17 cellular contexts compared by ENCODE assay signal in genomic region chrX:23383411-23383810, GRCh38. TPM values are rescaled to one million over a fixed set of nuclear protein-coding genes. Genes with fewer than 3 reads are reported as not detected.
A peak's percentile ranks its signal among the peaks of the same experiment; 100 is the strongest.
DNase-seq lines count a peak whose midpoint lies in the region; ATAC-seq lines count a peak whose summit lies in the region.
"Had no signal": no experiment of that assay in that cellular context is flagged by ENCODE, and none has a peak within 500 bp of the region (broad histone marks: within the 10 kb centered on the region; RNA-seq: fewer than 3 reads in every experiment).

No MANE protein-coding gene starts in this region.

- H3K27ac ChIP-seq in GM23248, result no peak overlapping the region
- H3K27ac ChIP-seq: parathyroid adenoma, RWPE1 had no signal

- intact Hi-C loops in activated T-helper 2 cell treated with anti-CD3 and anti-CD28 coated beads, Interferon-gamma antibody, Interleukin-2, Interleukin-4, amounts not matched to agents 10 μg/mL and 5 μg/mL and 100 μg/mL, durations not matched to agents 14 hours and 24 hours and 36 hours (cut with micrococcal nuclease), result no loop called here

- ATAC-seq in activated T-helper 17 cell treated with anti-CD3 and anti-CD28 coated beads, Interleukin-2, amount 50 U/mL, for 72 hours (replicated peaks), result no peak
- ATAC-seq: GM23338; naive thymus-derived CD4-positive, alpha-beta T cell had no signal

- no peak overlapping the region for H3K4me3 Mint-ChIP-seq in activated T-helper 17 cell treated with anti-CD3 and anti-CD28 coated beads, Interleukin-2, amount 50 U/mL, for 72 hours
- H3K4me3 Mint-ChIP-seq in activated T-helper 2 cell treated with anti-CD3 and anti-CD28 coated beads, Interferon-gamma antibody, Interleukin-2, Interleukin-4, amounts not matched to agents 10 μg/mL and 5 μg/mL and 100 μg/mL, durations not matched to agents 14 hours and 24 hours and 36 hours (ENCODE audit: low read depth), result no peak overlapping the region
- H3K4me3 Mint-ChIP-seq: activated T-cell treated with anti-CD3 and anti-CD28 coated beads, Interleukin-2, amount 50 U/mL, for 24 hours; GM23338; naive thymus-derived CD4-positive, alpha-beta T cell had no signal

- DNase-seq in GM23248 (peak; percentile 71), RPMI7951 (ENCODE audit: low read depth) (peak; percentile 15), fibroblast of gingiva (ENCODE audit: low read depth) (peak; percentile 30), skeletal muscle cell (ENCODE audit: low read depth) (peak; percentile 42), amygdala (lab: John Stamatoyannopoulos, UW) (no peak)
- no peak for DNase-seq in activated T-helper 2 cell treated with anti-CD3 and anti-CD28 coated beads, Interferon-gamma antibody, Interleukin-2, Interleukin-4, amounts not matched to agents 10 μg/mL and 5 μg/mL and 100 μg/mL, durations not matched to agents 14 hours and 24 hours and 36 hours (ENCODE audit: low spot score)
- DNase-seq: activated T-cell treated with anti-CD3 and anti-CD28 coated beads, Interleukin-2, amount 50 U/mL, for 24 hours; islet precursor cell; mammary epithelial cell; naive thymus-derived CD4-positive, alpha-beta T cell; NCI-H1436 treated with DMSO at 0.1 percent for 48 hours; stimulated activated CD4-positive, alpha-beta T cell treated with anti-CD3 and anti-CD28 coated beads, Interleukin-4, amount 100 ng/mL, for 24 hours had no signal

- no peak overlapping the region for H2AFZ ChIP-seq in GM23248
- H2AFZ ChIP-seq: GM23338, parathyroid adenoma had no signal

- H3F3A ChIP-seq in GM23248 (ENCODE audit: insufficient read depth), result no peaks in the 10 kb centered on the region

- H3K9me2 ChIP-seq in GM23248 (ENCODE audit: insufficient read depth), result no peaks in the 10 kb centered on the region

- H3K9ac ChIP-seq in GM23248, result no peak overlapping the region
- H3K9ac ChIP-seq: parathyroid adenoma had no signal

- H3K27me3 ChIP-seq in GM23248 (replicated peaks; ENCODE audit: insufficient read depth), result no peaks in the 10 kb centered on the region

- no peaks in the 10 kb centered on the region for H4K20me1 ChIP-seq in GM23248 (ENCODE audit: insufficient read depth)

- 0% methylated on average over 2 of the region's 2 CpGs for WGBS in GM23248 (ENCODE audit: low coverage in 1 of 2, low lambda C conversion rate in 2 of 2, missing lambda C conversion rate in 2 of 2), 2 experiments

- peaks cover 5% of the 10 kb centered on the region; the same call in 1 of the 2 replicates for H3K4me1 ChIP-seq in GM23248 (ENCODE audit: insufficient read depth)
- H3K4me1 ChIP-seq: parathyroid adenoma had no signal

- H3K27ac Mint-ChIP-seq in activated T-helper 17 cell treated with anti-CD3 and anti-CD28 coated beads, Interleukin-2, amount 50 U/mL, for 72 hours, result no peak overlapping the region
- H3K27ac Mint-ChIP-seq in activated T-helper 2 cell treated with anti-CD3 and anti-CD28 coated beads, Interferon-gamma antibody, Interleukin-2, Interleukin-4, amounts not matched to agents 10 μg/mL and 5 μg/mL and 100 μg/mL, durations not matched to agents 14 hours and 24 hours and 36 hours, result no peak overlapping the region
- H3K27ac Mint-ChIP-seq: activated T-cell treated with anti-CD3 and anti-CD28 coated beads, Interleukin-2, amount 50 U/mL, for 24 hours; GM23338; naive thymus-derived CD4-positive, alpha-beta T cell had no signal

- no peak overlapping the region for H3K4me2 ChIP-seq in GM23248 (ENCODE audit: unreplicated experiment)
- H3K4me2 ChIP-seq: GM23338 had no signal

- H3K79me2 ChIP-seq in GM23248 (ENCODE audit: insufficient read depth), result no peaks in the 10 kb centered on the region
- H3K79me2 ChIP-seq: parathyroid adenoma had no signal

- in situ Hi-C loops in GM23248 (cut with MboI), result no loop called here

- H3K4me3 ChIP-seq in GM23248 (no peak overlapping the region), skeletal muscle cell (ENCODE audit: low read depth, low read length) (no peak overlapping the region)
- H3K4me3 ChIP-seq: GM23338 had no signal

- H3K9me3 Mint-ChIP-seq in activated T-helper 17 cell treated with anti-CD3 and anti-CD28 coated beads, Interleukin-2, amount 50 U/mL, for 72 hours, result no peaks in the 10 kb centered on the region
- H3K9me3 Mint-ChIP-seq in activated T-helper 2 cell treated with anti-CD3 and anti-CD28 coated beads, Interferon-gamma antibody, Interleukin-2, Interleukin-4, amounts not matched to agents 10 μg/mL and 5 μg/mL and 100 μg/mL, durations not matched to agents 14 hours and 24 hours and 36 hours, result no peaks in the 10 kb centered on the region
- H3K9me3 Mint-ChIP-seq: activated T-cell treated with anti-CD3 and anti-CD28 coated beads, Interleukin-2, amount 50 U/mL, for 24 hours; GM23338; naive thymus-derived CD4-positive, alpha-beta T cell had no signal

- H3K27me3 Mint-ChIP-seq in activated T-helper 17 cell treated with anti-CD3 and anti-CD28 coated beads, Interleukin-2, amount 50 U/mL, for 72 hours, result peaks cover 7% of the 10 kb centered on the region
- H3K27me3 Mint-ChIP-seq in activated T-helper 2 cell treated with anti-CD3 and anti-CD28 coated beads, Interferon-gamma antibody, Interleukin-2, Interleukin-4, amounts not matched to agents 10 μg/mL and 5 μg/mL and 100 μg/mL, durations not matched to agents 14 hours and 24 hours and 36 hours (ENCODE audit: low read depth), result peaks cover 9% of the 10 kb centered on the region

- H3K36me3 ChIP-seq in GM23248 (ENCODE audit: low read depth), result no peaks in the 10 kb centered on the region

- H3K36me3 Mint-ChIP-seq in activated T-helper 17 cell treated with anti-CD3 and anti-CD28 coated beads, Interleukin-2, amount 50 U/mL, for 72 hours (ENCODE audit: low read depth), result no peaks in the 10 kb centered on the region
- H3K36me3 Mint-ChIP-seq in activated T-helper 2 cell treated with anti-CD3 and anti-CD28 coated beads, Interferon-gamma antibody, Interleukin-2, Interleukin-4, amounts not matched to agents 10 μg/mL and 5 μg/mL and 100 μg/mL, durations not matched to agents 14 hours and 24 hours and 36 hours (ENCODE audit: low read depth), result no peaks in the 10 kb centered on the region
- H3K36me3 Mint-ChIP-seq: naive thymus-derived CD4-positive, alpha-beta T cell had no signal

- no peaks in the 10 kb centered on the region for H3K9me3 ChIP-seq in GM23248 (ENCODE audit: low read depth)

- no peaks in the 10 kb centered on the region for H3K4me1 Mint-ChIP-seq in activated T-helper 17 cell treated with anti-CD3 and anti-CD28 coated beads, Interleukin-2, amount 50 U/mL, for 72 hours
- H3K4me1 Mint-ChIP-seq in activated T-helper 2 cell treated with anti-CD3 and anti-CD28 coated beads, Interferon-gamma antibody, Interleukin-2, Interleukin-4, amounts not matched to agents 10 μg/mL and 5 μg/mL and 100 μg/mL, durations not matched to agents 14 hours and 24 hours and 36 hours (ENCODE audit: low read depth), result peaks cover 2% of the 10 kb centered on the region

RNA-seq across cellular contexts. Expression of gene PTCHD1, which starts 48.8 kb away (rescaled TPM):
- total RNA-seq in GM23248 (2014; rRNA removed; shearing (Covaris generic)), result not detected in 2 replicates
- not detected in 2 replicates for polyA plus RNA-seq in GM23248 (2016; fragmentation: Nextera tagmentation; extraction: Ambion mirVana)
- total RNA-seq in RPMI7951 (2014; rRNA removed; shearing (Covaris generic)), result under 0.01 TPM in 1 of 2 replicates, not detected in the other
- under 1 TPM in 1 of 2 donors, not detected in 1; 0.03 TPM for total RNA-seq in activated T-helper 17 cell treated with anti-CD3 and anti-CD28 coated beads, Interleukin-2, amount 50 U/mL, for 72 hours
- not detected in 2 replicates for total RNA-seq in activated T-helper 2 cell treated with anti-CD3 and anti-CD28 coated beads, Interferon-gamma antibody, Interleukin-2, Interleukin-4, amounts not matched to agents 10 μg/mL and 5 μg/mL and 100 μg/mL, durations not matched to agents 14 hours and 24 hours and 36 hours
- total RNA-seq: mammary epithelial cell; naive thymus-derived CD4-positive, alpha-beta T cell had no signal
- polyA plus RNA-seq: BJ; mammary epithelial cell; naive thymus-derived CD4-positive, alpha-beta T cell had no signal

Comparison
In these comparisons a context has a peak if more than half of its experiments do, and no peak if none do; other contexts are left out.
1. DNase-seq: peak in GM23248 (single experiment), RPMI7951 (single experiment), fibroblast of gingiva (single experiment) and skeletal muscle cell (single experiment); none in amygdala (0 of 56) and activated T-helper 2 cell treated with anti-CD3 and anti-CD28 coated beads, Interferon-gamma antibody, Interleukin-2, Interleukin-4, amounts not matched to agents 10 μg/mL and 5 μg/mL and 100 μg/mL, durations not matched to agents 14 hours and 24 hours and 36 hours (single experiment).